In the genomic region with DNA sequence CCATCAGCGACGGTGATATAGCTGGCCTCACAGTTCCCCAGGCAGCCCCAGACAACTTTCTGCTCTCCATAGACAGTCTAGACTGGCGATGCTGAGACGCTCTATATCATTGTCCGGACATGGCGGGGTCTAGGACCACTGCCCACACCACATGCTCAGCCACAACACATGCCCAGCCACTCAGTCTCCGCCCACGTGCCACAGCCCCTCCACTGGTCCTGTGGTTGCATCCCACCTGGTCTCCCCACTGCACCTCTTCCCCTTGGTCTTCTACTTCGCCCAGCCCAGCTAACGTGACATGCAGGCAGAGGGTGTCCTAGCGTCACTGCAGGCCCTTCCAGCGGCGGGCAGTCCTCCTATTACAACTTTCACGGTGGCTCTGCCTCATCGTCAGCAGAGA, we compare ENCODE assay signal across 25 cellular contexts. TPM values are rescaled to one million over a fixed set of nuclear protein-coding genes. Genes with fewer than 3 reads are reported as not detected.
A peak's percentile ranks its signal among the peaks of the same experiment; 100 is the strongest.
DNase-seq lines count a peak whose midpoint lies in the region; ATAC-seq and TF ChIP-seq lines count a peak whose summit lies in the region.
"Had no signal": no experiment of that assay in that cellular context is flagged by ENCODE, and none has a peak within 500 bp of the region (broad histone marks: within the 10 kb centered on the region; RNA-seq: fewer than 3 reads in every experiment).

No MANE protein-coding gene starts in this region.

- no peak for ATAC-seq in WTC11
- no peak for ATAC-seq in activated CD8-positive, alpha-beta memory T cell treated with anti-CD3 and anti-CD28 coated beads, Interleukin-2, amount 10 ng/mL, durations not matched to agents 7 days and 5 days
- ATAC-seq: activated CD4-positive, alpha-beta T cell treated with anti-CD3 and anti-CD28 coated beads for 36 hours; body of pancreas; GM23338; left lobe of liver had no signal

- H3K4me1 Mint-ChIP-seq in WTC11 (0 out of 2 replicates have a peak, but pooled peaks cover 2% of the 10 kb centered on the region), brain (peaks cover 47% of the 10 kb centered on the region), immature natural killer cell (peaks cover 92 to 97% of the 10 kb centered on the region in 2 donors), Calu3 (ENCODE audit: low read depth, unreplicated experiment) (peaks cover 7% of the 10 kb centered on the region)
- H3K4me1 Mint-ChIP-seq in activated CD8-positive, alpha-beta memory T cell treated with anti-CD3 and anti-CD28 coated beads, Interleukin-2, amount 10 ng/mL, durations not matched to agents 7 days and 5 days: peaks cover 44% of the 10 kb centered on the region

- H3K36me3 Mint-ChIP-seq in WTC11 (peaks cover 29% of the 10 kb centered on the region), brain (peaks cover 22% of the 10 kb centered on the region), immature natural killer cell (peaks cover 22 to 38% (median 36%) of the 10 kb centered on the region in 3 donors), Calu3 (ENCODE audit: insufficient read depth, unreplicated experiment) (peaks cover 17% of the 10 kb centered on the region)
- H3K36me3 Mint-ChIP-seq in activated CD8-positive, alpha-beta memory T cell treated with anti-CD3 and anti-CD28 coated beads, Interleukin-2, amount 10 ng/mL, durations not matched to agents 7 days and 5 days: peaks cover 39% of the 10 kb centered on the region

- H3K9me3 Mint-ChIP-seq in WTC11 (no peaks in the 10 kb centered on the region), brain (no peaks in the 10 kb centered on the region), immature natural killer cell (no peaks in the 10 kb centered on the region), Calu3 (ENCODE audit: low read depth, unreplicated experiment) (no peaks in the 10 kb centered on the region)
- H3K9me3 Mint-ChIP-seq in activated CD8-positive, alpha-beta memory T cell treated with anti-CD3 and anti-CD28 coated beads, Interleukin-2, amount 10 ng/mL, durations not matched to agents 7 days and 5 days (ENCODE audit: low read depth): no peaks in the 10 kb centered on the region
- H3K9me3 Mint-ChIP-seq: GM23338; neural progenitor cell; stimulated activated naive CD8-positive, alpha-beta T cell treated with anti-CD3 and anti-CD28 coated beads, Interleukin-15, Interleukin-2, amounts not matched to agents 100 ng/mL and 50 ng/mL, for 24 hours; T-helper 2 cell treated with Interferon-gamma antibody and Interleukin-4, amounts not matched to agents 5 μg/mL and 100 μg/mL, for 36 hours had no signal

- no TSS peak for BruUV-seq in Calu3 (replicated peaks; lab: Mats Ljungman, UMichigan)

- H3K27ac Mint-ChIP-seq in WTC11 (peak overlapping the region; percentile 93), brain (peak overlapping the region in 4 of 5 experiments; percentile 30 to 87 (median 63)), immature natural killer cell (peak overlapping the region; percentile 90 to 100 (median 98)), Calu3 (ENCODE audit: unreplicated experiment) (no peak overlapping the region)
- no peak overlapping the region for H3K27ac Mint-ChIP-seq in activated CD8-positive, alpha-beta memory T cell treated with anti-CD3 and anti-CD28 coated beads, Interleukin-2, amount 10 ng/mL, durations not matched to agents 7 days and 5 days
- H3K27ac Mint-ChIP-seq: activated CD4-positive, alpha-beta T cell treated with anti-CD3 and anti-CD28 coated beads for 36 hours; GM23338; neural progenitor cell; stimulated activated naive CD8-positive, alpha-beta T cell treated with anti-CD3 and anti-CD28 coated beads, Interleukin-15, Interleukin-2, amounts not matched to agents 100 ng/mL and 50 ng/mL, for 24 hours; T-helper 2 cell treated with Interferon-gamma antibody and Interleukin-4, amounts not matched to agents 5 μg/mL and 100 μg/mL, for 36 hours had no signal

- no peaks in the 10 kb centered on the region for H3K27me3 Mint-ChIP-seq in WTC11 (ENCODE audit: low read depth)
- H3K27me3 Mint-ChIP-seq in brain: no peaks in the 10 kb centered on the region
- peaks cover 6 to 25% (median 21%) of the 10 kb centered on the region in 3 donors for H3K27me3 Mint-ChIP-seq in immature natural killer cell (ENCODE audit: low read depth in 3 of 3)
- H3K27me3 Mint-ChIP-seq in activated CD8-positive, alpha-beta memory T cell treated with anti-CD3 and anti-CD28 coated beads, Interleukin-2, amount 10 ng/mL, durations not matched to agents 7 days and 5 days: no peaks in the 10 kb centered on the region
- H3K27me3 Mint-ChIP-seq in Calu3 (ENCODE audit: unreplicated experiment): no peaks in the 10 kb centered on the region
- H3K27me3 Mint-ChIP-seq: activated CD4-positive, alpha-beta T cell treated with anti-CD3 and anti-CD28 coated beads for 36 hours; stimulated activated naive CD8-positive, alpha-beta T cell treated with anti-CD3 and anti-CD28 coated beads, Interleukin-15, Interleukin-2, amounts not matched to agents 100 ng/mL and 50 ng/mL, for 24 hours had no signal

- DNase-seq in WTC11 (ENCODE audit: low spot score) (no peak), immature natural killer cell (no peak), substantia nigra (lab: John Stamatoyannopoulos, UW) (no peak), GM10248 (ENCODE audit: extremely low spot score) (no peak), Calu3 (no peak)
- DNase-seq in activated CD8-positive, alpha-beta memory T cell treated with anti-CD3 and anti-CD28 coated beads, Interleukin-2, amount 10 ng/mL, durations not matched to agents 7 days and 5 days: no peak
- DNase-seq: activated CD4-positive, alpha-beta T cell treated with anti-CD3 and anti-CD28 coated beads for 36 hours; activated effector memory CD4-positive, alpha-beta T cell treated with anti-CD3 and anti-CD28 coated beads, Interleukin-2, amount 50 U/mL, for 16 hours; activated T-cell treated with anti-CD3 and anti-CD28 coated beads for 4 hours; body of pancreas; DMS79; KBM-7; NCI-H1092 treated with DMSO at 0.1 percent for 48 hours; NCI-H1694 treated with DMSO at 0.1 percent for 48 hours; NCI-H446; NCI-H774; SHP77 treated with DMSO at 0.1 percent for 48 hours; stimulated activated CD4-positive, alpha-beta T cell treated with anti-CD3 and anti-CD28 coated beads, Interleukin-1b, Interleukin-23, amount 100 ng/mL, for 48 hours had no signal

- CTCF ChIA-PET in WTC11 (lab: Charles Lee) (interaction anchor here (0.7 kb wide), 1 partner anchor 180 kb away, joined by 3 read pairs; no protein-coding TSS in a partner anchor), GM10248 (lab: Yijun Ruan, JAX) (interaction anchor here (1.0 to 2.0 kb wide), 2 partner anchors 180 to 194 kb away, joined by 3 to 7 read pairs; a partner anchor contains a TSS), Calu3 (lab: Charles Lee) (no interaction called here)
- CTCF ChIA-PET in activated CD8-positive, alpha-beta memory T cell treated with anti-CD3 and anti-CD28 coated beads, Interleukin-2, amount 10 ng/mL, durations not matched to agents 7 days and 5 days (lab: Charles Lee): interaction anchor here (0.6 kb wide), 1 partner anchor 10 kb away, joined by 3 read pairs; no protein-coding TSS in a partner anchor

- intact Hi-C loops in Calu3 (cut with micrococcal nuclease; ENCODE audit: unreplicated experiment): no loop called here

- peak overlapping the region; percentile 71 for H3K27ac ChIP-seq in substantia nigra (ENCODE audit: low read depth, low read length, poor library complexity, severe bottlenecking)
- H3K27ac ChIP-seq: body of pancreas, parathyroid adenoma had no signal

- TF ChIP-seq CTCF in WTC11 (IDR thresholded peaks at IDR 0.05) (no peak), brain (conservative IDR thresholded peaks at IDR 0.05) (no peak), GM10248 (IDR thresholded peaks at IDR 0.05; ENCODE audit: control extremely low read depth, extremely low read depth, low read depth, missing control alignments) (no peak), Calu3 (IDR thresholded peaks at IDR 0.05; ENCODE audit: unreplicated experiment) (no peak)

- POLR2A ChIA-PET in WTC11 (lab: Charles Lee): no interaction called here
- POLR2A ChIA-PET in GM10248 (lab: Yijun Ruan, JAX): interaction anchor here (0.6 kb wide), 1 partner anchor 34 kb away, joined by 4 read pairs; no protein-coding TSS in a partner anchor

- no peak overlapping the region for H3K4me3 Mint-ChIP-seq in WTC11
- H3K4me3 Mint-ChIP-seq in brain: no peak overlapping the region
- peak overlapping the region in 4 of 5 donors; percentile 2 to 62 (median 32) for H3K4me3 Mint-ChIP-seq in immature natural killer cell
- no peak overlapping the region for H3K4me3 Mint-ChIP-seq in activated CD8-positive, alpha-beta memory T cell treated with anti-CD3 and anti-CD28 coated beads, Interleukin-2, amount 10 ng/mL, durations not matched to agents 7 days and 5 days
- no peak overlapping the region for H3K4me3 Mint-ChIP-seq in Calu3 (ENCODE audit: low read depth, unreplicated experiment)
- H3K4me3 Mint-ChIP-seq: activated CD4-positive, alpha-beta T cell treated with anti-CD3 and anti-CD28 coated beads for 36 hours; GM23338; neural progenitor cell; stimulated activated naive CD8-positive, alpha-beta T cell treated with anti-CD3 and anti-CD28 coated beads, Interleukin-15, Interleukin-2, amounts not matched to agents 100 ng/mL and 50 ng/mL, for 24 hours; T-helper 2 cell treated with Interferon-gamma antibody and Interleukin-4, amounts not matched to agents 5 μg/mL and 100 μg/mL, for 36 hours had no signal

TF ChIP-seq in WTC11, 78 proteins besides CTCF, POLR2A, EP300 and RAD21 (continues in another document):
- TF ChIP-seq, protein P1, sequence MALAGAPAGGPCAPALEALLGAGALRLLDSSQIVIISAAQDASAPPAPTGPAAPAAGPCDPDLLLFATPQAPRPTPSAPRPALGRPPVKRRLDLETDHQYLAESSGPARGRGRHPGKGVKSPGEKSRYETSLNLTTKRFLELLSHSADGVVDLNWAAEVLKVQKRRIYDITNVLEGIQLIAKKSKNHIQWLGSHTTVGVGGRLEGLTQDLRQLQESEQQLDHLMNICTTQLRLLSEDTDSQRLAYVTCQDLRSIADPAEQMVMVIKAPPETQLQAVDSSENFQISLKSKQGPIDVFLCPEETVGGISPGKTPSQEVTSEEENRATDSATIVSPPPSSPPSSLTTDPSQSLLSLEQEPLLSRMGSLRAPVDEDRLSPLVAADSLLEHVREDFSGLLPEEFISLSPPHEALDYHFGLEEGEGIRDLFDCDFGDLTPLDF (CRISPR knock-in tag; IDR thresholded peaks at IDR 0.05): no peak
- no peak for TF ChIP-seq SOX15 (CRISPR knock-in tag; IDR thresholded peaks at IDR 0.05)
- TF ChIP-seq ZNF416 (CRISPR knock-in tag; IDR thresholded peaks at IDR 0.05): no peak
- TF ChIP-seq TEAD4 (CRISPR knock-in tag; IDR thresholded peaks at IDR 0.05): no peak
- no peak for TF ChIP-seq ZNF232 (CRISPR knock-in tag; IDR thresholded peaks at IDR 0.05)
- no peak for TF ChIP-seq CREM (CRISPR knock-in tag; IDR thresholded peaks at IDR 0.05)

RNA-seq across cellular contexts. Expression of a gene that starts 22.9 kb away (rescaled TPM):
- 7.7 to 17.7 TPM (median 15.5 TPM) in 3 replicates for total RNA-seq in WTC11 (2021)
- polyA plus RNA-seq in brain (ENCODE audit: insufficient read depth, low read depth, low replicate concordance): 35.1 TPM
- 100 to 1,000 TPM in 2 of 3 donors, 10 to 100 TPM in 1; 72.9 to 100 (median 100) TPM for polyA plus RNA-seq in immature natural killer cell
- 10 to 100 TPM in 1 of 2 experiments, 1 to 10 TPM in 1; 7.2 to 21.6 TPM for total RNA-seq in activated CD8-positive, alpha-beta memory T cell treated with anti-CD3 and anti-CD28 coated beads, Interleukin-2, amount 10 ng/mL, durations not matched to agents 7 days and 5 days
- total RNA-seq in Calu3 (2022): 1.7 and 3.3 TPM in 2 replicates

Comparison
In these comparisons a context has a peak if more than half of its experiments do, and no peak if none do; other contexts are left out.
1. H3K27ac Mint-ChIP-seq: peak in WTC11 (single experiment), brain (4 of 5) and immature natural killer cell (6 of 6); none in activated CD8-positive, alpha-beta memory T cell treated with anti-CD3 and anti-CD28 coated beads, Interleukin-2, amount 10 ng/mL, durations not matched to agents 7 days and 5 days (single experiment) and Calu3 (single experiment).
2. H3K4me3 Mint-ChIP-seq: peak in immature natural killer cell (4 of 5); none in WTC11 (single experiment), brain (0 of 5), activated CD8-positive, alpha-beta memory T cell treated with anti-CD3 and anti-CD28 coated beads, Interleukin-2, amount 10 ng/mL, durations not matched to agents 7 days and 5 days (single experiment) and Calu3 (single experiment).